ENCODE assay signal across 8 cellular contexts in the genomic region with DNA sequence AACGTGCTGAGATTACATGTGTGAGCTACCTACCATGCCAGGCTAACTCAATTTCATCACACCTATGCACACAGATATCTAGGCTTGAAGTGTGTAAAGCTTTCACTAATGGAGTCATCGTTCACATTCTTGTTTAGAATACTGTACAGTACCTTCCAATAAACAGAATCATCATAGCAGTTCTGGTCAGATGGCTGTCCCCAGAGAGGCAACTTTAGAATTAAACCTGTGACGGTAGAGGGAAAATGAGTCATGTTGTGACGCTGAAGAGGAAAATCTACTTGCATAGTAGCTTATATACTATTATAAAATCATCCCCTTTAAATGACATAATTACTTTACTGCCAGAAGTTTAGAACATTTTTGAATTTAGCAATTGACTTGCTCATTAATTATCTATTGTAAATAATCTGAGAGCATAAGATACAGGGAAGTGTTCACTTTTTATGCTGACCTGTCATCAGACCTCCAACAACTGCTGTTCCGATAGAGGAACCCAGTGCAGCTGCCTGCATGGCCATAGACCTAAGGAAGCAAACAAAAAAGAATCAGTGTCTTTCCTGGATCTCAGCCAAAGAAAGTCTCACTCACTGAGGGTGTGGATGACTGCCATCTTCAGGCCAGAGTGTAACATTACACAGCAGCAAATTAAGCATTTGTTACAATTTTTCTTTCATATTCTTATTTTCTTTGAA. TPM values are rescaled to one million over a fixed set of nuclear protein-coding genes. Genes with fewer than 3 reads are reported as not detected.
A peak's percentile ranks its signal among the peaks of the same experiment; 100 is the strongest.
DNase-seq lines count a peak whose midpoint lies in the region; ATAC-seq and TF ChIP-seq lines count a peak whose summit lies in the region.

No MANE protein-coding gene starts in this region.

- POLR2A ChIA-PET in activated CD4-positive, alpha-beta T cell treated with anti-CD3 and anti-CD28 coated beads, Interleukin-2, amount 10 ng/mL, durations not matched to agents 7 days and 5 days (lab: Charles Lee), result no interaction called here

- DNase-seq in activated CD4-positive, alpha-beta T cell treated with anti-CD3 and anti-CD28 coated beads, Interleukin-2, amount 10 ng/mL, durations not matched to agents 7 days and 5 days, result peak; percentile 35
- DNase-seq in activated CD4-positive, alpha-beta T cell treated with anti-CD3 and anti-CD28 coated beads for 1 hour, result no peak
- DNase-seq in HK-2 (ENCODE audit: unreplicated experiment), result peak; percentile 6
- peak; percentile 95 for DNase-seq in NCI-H510A treated with DMSO at 0.1 percent for 48 hours (lab: John Stamatoyannopoulos, UW)
- DNase-seq in amniotic epithelial cell (ENCODE audit: low read depth), result peak; percentile 76
- DNase-seq in hepatic stellate cell (ENCODE audit: low spot score), result peak; percentile 34
- no peak for DNase-seq in spleen

- peaks cover 0 to 3% (median 0%) of the 10 kb centered on the region in 8 donors for H3K9me3 ChIP-seq in spleen

- intact Hi-C loops in spleen (cut with DNase I; ENCODE audit: low total_unique reads), result loop anchor here (10.0 kb wide), 1 partner anchor 72 kb away; no protein-coding TSS in a partner anchor

- H3K4me1 Mint-ChIP-seq in activated CD4-positive, alpha-beta T cell treated with anti-CD3 and anti-CD28 coated beads, Interleukin-2, amount 10 ng/mL, durations not matched to agents 7 days and 5 days, result no peaks in the 10 kb centered on the region

- 55 to 60% (median 58%) methylated on average over 5 of the region's 5 CpGs for WGBS in spleen, 5 donors

- H3K9me3 Mint-ChIP-seq in activated CD4-positive, alpha-beta T cell treated with anti-CD3 and anti-CD28 coated beads, Interleukin-2, amount 10 ng/mL, durations not matched to agents 7 days and 5 days, result no peaks in the 10 kb centered on the region

- H3K27me3 ChIP-seq in spleen (replicated peaks in 1 of 7), result no peaks in the 10 kb centered on the region

- TF ChIP-seq CTCF in spleen (IDR thresholded peaks at IDR 0.05 in 8 of 11, conservative IDR thresholded peaks at IDR 0.05 in 3 of 11), result peak; percentile 35 to 71 (median 60)

- H3K4me3 ChIP-seq in spleen, result no peak overlapping the region

- TF ChIP-seq POLR2A in spleen (IDR thresholded peaks at IDR 0.05), result no peak

- peaks cover 3% of the 10 kb centered on the region for H3K27me3 Mint-ChIP-seq in activated CD4-positive, alpha-beta T cell treated with anti-CD3 and anti-CD28 coated beads, Interleukin-2, amount 10 ng/mL, durations not matched to agents 7 days and 5 days

- H3K27ac ChIP-seq in spleen, result no peak overlapping the region

- no peak overlapping the region for H3K4me3 Mint-ChIP-seq in activated CD4-positive, alpha-beta T cell treated with anti-CD3 and anti-CD28 coated beads, Interleukin-2, amount 10 ng/mL, durations not matched to agents 7 days and 5 days

- H3K4me1 ChIP-seq in spleen, result no peaks in the 10 kb centered on the region

- CTCF ChIA-PET in activated CD4-positive, alpha-beta T cell treated with anti-CD3 and anti-CD28 coated beads, Interleukin-2, amount 10 ng/mL, durations not matched to agents 7 days and 5 days (lab: Charles Lee), result no interaction called here

- no peak overlapping the region for H3K27ac Mint-ChIP-seq in activated CD4-positive, alpha-beta T cell treated with anti-CD3 and anti-CD28 coated beads, Interleukin-2, amount 10 ng/mL, durations not matched to agents 7 days and 5 days

- no peaks in the 10 kb centered on the region for H3K36me3 ChIP-seq in spleen

- H3K36me3 Mint-ChIP-seq in activated CD4-positive, alpha-beta T cell treated with anti-CD3 and anti-CD28 coated beads, Interleukin-2, amount 10 ng/mL, durations not matched to agents 7 days and 5 days (ENCODE audit: low read depth), result no peaks in the 10 kb centered on the region

- ATAC-seq in GM21447 (IDR thresholded peaks at IDR 0.05; ENCODE audit: unreplicated experiment), result peak; percentile 98

RNA-seq across cellular contexts. Expression of gene RHAG, which starts 29.8 kb away (rescaled TPM):
- total RNA-seq in activated CD4-positive, alpha-beta T cell treated with anti-CD3 and anti-CD28 coated beads, Interleukin-2, amount 10 ng/mL, durations not matched to agents 7 days and 5 days, result not detected
- 10 to 100 TPM in 1 of 7 donors, 1 to 10 TPM in 3, under 1 TPM in 2, not detected in 1; 0.35 to 14.7 (median 2.8) TPM for total RNA-seq in spleen
- polyA plus RNA-seq in spleen, result under 1 TPM in 1 of 3 donors, not detected in 2; 0.96 TPM

RNA-seq across cellular contexts. Expression of gene C6orf141, which starts 56.4 kb away (rescaled TPM):
- total RNA-seq in activated CD4-positive, alpha-beta T cell treated with anti-CD3 and anti-CD28 coated beads, Interleukin-2, amount 10 ng/mL, durations not matched to agents 7 days and 5 days, result under 1 TPM; 0.47 to 0.83 TPM
- total RNA-seq in spleen, result not detected
- polyA plus RNA-seq in spleen, result under 1 TPM in 1 of 3 donors, not detected in 2; 0.12 TPM

Comparison
In these comparisons a context has a peak if more than half of its experiments do, and no peak if none do; other contexts are left out.
1. DNase-seq: peak in activated CD4-positive, alpha-beta T cell treated with anti-CD3 and anti-CD28 coated beads, Interleukin-2, amount 10 ng/mL, durations not matched to agents 7 days and 5 days (single experiment), HK-2 (single experiment), NCI-H510A treated with DMSO at 0.1 percent for 48 hours (single experiment), amniotic epithelial cell (single experiment) and hepatic stellate cell (single experiment); none in activated CD4-positive, alpha-beta T cell treated with anti-CD3 and anti-CD28 coated beads for 1 hour (single experiment) and spleen (single experiment).